31 cellular contexts compared by ENCODE assay signal in the genomic region with DNA sequence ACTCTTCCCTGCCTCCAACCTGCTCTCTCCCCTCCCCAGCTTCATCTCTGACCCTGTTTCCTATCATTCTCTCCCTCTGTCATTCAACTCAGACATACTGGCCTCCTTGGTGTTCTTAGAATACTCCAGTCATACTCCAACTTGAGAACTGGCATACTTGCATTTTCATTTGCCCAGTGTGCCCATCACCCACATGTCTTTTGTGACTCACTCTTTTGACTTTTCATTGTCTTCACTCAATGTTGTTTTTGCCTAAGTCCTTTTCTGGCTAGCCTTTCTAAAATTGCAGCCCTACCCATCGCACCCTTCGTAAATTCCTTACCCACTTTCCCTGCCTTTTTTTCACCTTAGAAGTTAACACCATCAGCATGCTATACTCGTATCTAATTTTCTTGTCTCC.
"Had no signal": no experiment of that assay in that cellular context is flagged by ENCODE, and none has a peak within 500 bp of the region (broad histone marks: within the 10 kb centered on the region; RNA-seq: fewer than 3 reads in every experiment).

No MANE protein-coding gene starts in this region.

- H3K27ac Mint-ChIP-seq: dendritic cell treated with granulocyte-macrophage colony-stimulating factor and Interleukin-4, amounts not matched to agents 40 ng/mL and 50 ng/mL, for 4 days; endodermal cell; immature natural killer cell; memory B cell; mesothelial cell of epicardium; naive B cell; natural killer cell treated with Interleukin-12 subunit alpha and Interleukin-12 subunit beta and Interleukin-15 and Interleukin-18, amount 100 ng/mL, for 72 hours had no signal

- H3K27me3 Mint-ChIP-seq: naive B cell had no signal

- H3K9me3 Mint-ChIP-seq: dendritic cell treated with granulocyte-macrophage colony-stimulating factor and Interleukin-4, amounts not matched to agents 40 ng/mL and 50 ng/mL, for 4 days; endodermal cell; immature natural killer cell; memory B cell; mesothelial cell of epicardium; naive B cell; natural killer cell treated with Interleukin-12 subunit alpha and Interleukin-12 subunit beta and Interleukin-15 and Interleukin-18, amount 100 ng/mL, for 72 hours; neural crest cell had no signal

- H3K27ac ChIP-seq: colonic mucosa, esophagus squamous epithelium, lower lobe of right lung, neutrophil, pancreas, right lobe of liver, stomach, thyroid gland, vagina had no signal

- H3K4me3 ChIP-seq: colonic mucosa, esophagus squamous epithelium, lower lobe of right lung, mucosa of descending colon, pancreas, right lobe of liver, smooth muscle cell, stomach, thyroid gland, vagina had no signal

- H3K4me1 ChIP-seq: colonic mucosa, pancreas, right lobe of liver, vagina had no signal

- H3K4me1 Mint-ChIP-seq: immature natural killer cell, memory B cell, neural crest cell had no signal

- H3K27me3 ChIP-seq: colonic mucosa, esophagus squamous epithelium, neutrophil, pancreas, right lobe of liver, stomach, thyroid gland, vagina had no signal

- H3K9me3 ChIP-seq: colonic mucosa, esophagus squamous epithelium, lower lobe of right lung, mucosa of descending colon, neutrophil, pancreas, right lobe of liver, stomach, thyroid gland, vagina had no signal

- H3K36me3 ChIP-seq: colonic mucosa, esophagus squamous epithelium, lower lobe of right lung, neutrophil, pancreas, right lobe of liver, stomach, thyroid gland, vagina had no signal

- H3K4me3 Mint-ChIP-seq: dendritic cell treated with granulocyte-macrophage colony-stimulating factor and Interleukin-4, amounts not matched to agents 40 ng/mL and 50 ng/mL, for 4 days; endodermal cell; immature natural killer cell; memory B cell; mesothelial cell of epicardium; naive B cell; natural killer cell treated with Interleukin-12 subunit alpha and Interleukin-12 subunit beta and Interleukin-15 and Interleukin-18, amount 100 ng/mL, for 72 hours; neural crest cell had no signal

- ATAC-seq: left ventricle myocardium superior; lower lobe of right lung; mucosa of descending colon; natural killer cell treated with Interleukin-12 subunit alpha and Interleukin-12 subunit beta and Interleukin-15 and Interleukin-18, amount 100 ng/mL, for 72 hours; pancreas; right lobe of liver had no signal

- H3K36me3 Mint-ChIP-seq: immature natural killer cell; memory B cell; mesothelial cell of epicardium; naive B cell; natural killer cell treated with Interleukin-12 subunit alpha and Interleukin-12 subunit beta and Interleukin-15 and Interleukin-18, amount 100 ng/mL, for 72 hours had no signal

- DNase-seq: colonic mucosa; effector CD8-positive, alpha-beta T cell; endodermal cell; esophagus squamous epithelium; foreskin melanocyte; hypothalamus; immature natural killer cell; islet precursor cell; kidney glomerular epithelial cell; left ventricle myocardium superior; lower lobe of right lung; mucosa of descending colon; naive B cell; pancreas; right lobe of liver; stimulated activated CD4-positive, alpha-beta T cell treated with anti-CD3 and anti-CD28 coated beads, Interleukin-12 subunit alpha, Interleukin-12 subunit beta, amount 100 ng/mL, for 4 hours; stimulated activated CD4-positive, alpha-beta T cell treated with anti-CD3 and anti-CD28 coated beads, Interleukin-1b, Interleukin-23, amount 100 ng/mL, for 48 hours; stimulated activated CD4-positive, alpha-beta T cell treated with anti-CD3 and anti-CD28 coated beads, Interleukin-4, amount 100 ng/mL, for 1 hour; stimulated activated CD8-positive, alpha-beta memory T cell treated with anti-CD3 and anti-CD28 coated beads, Interleukin-4, amount 100 ng/mL, for 48 hours; stimulated activated naive CD4-positive, alpha-beta T cell treated with Interleukin-2 at 50 U/mL for 16 hours; stomach; trophoblast cell had no signal
